Comparison of ENCODE assay signal across 18 cellular contexts in genomic region chr2:108382196-108382595, GRCh38. TPM values are rescaled to one million over a fixed set of nuclear protein-coding genes. Genes with fewer than 3 reads are reported as not detected.
A peak's percentile ranks its signal among the peaks of the same experiment; 100 is the strongest.
DNase-seq lines count a peak whose midpoint lies in the region; ATAC-seq, FAIRE-seq and TF ChIP-seq lines count a peak whose summit lies in the region.
"Had no signal": no experiment of that assay in that cellular context is flagged by ENCODE, and none has a peak within 500 bp of the region (broad histone marks: within the 10 kb centered on the region; RNA-seq: fewer than 3 reads in every experiment).

No MANE protein-coding gene starts in this region.

- peaks cover 9% of the 10 kb centered on the region for H3K27me3 Mint-ChIP-seq in GM23338 (ENCODE audit: insufficient read depth, low read depth, poor library complexity)
- H3K27me3 Mint-ChIP-seq in T-helper 17 cell, result peaks cover 9% of the 10 kb centered on the region

- H4K5ac ChIP-seq in mesendoderm (ENCODE audit: low read length), result no peak overlapping the region

- no peaks in the 10 kb centered on the region for H3K36me3 ChIP-seq in GM23338 (ENCODE audit: insufficient read depth)
- no peaks in the 10 kb centered on the region for H3K36me3 ChIP-seq in HUES6 (ENCODE audit: control insufficient read depth, insufficient read depth, low read length)
- no peaks in the 10 kb centered on the region for H3K36me3 ChIP-seq in bronchial epithelial cell (ENCODE audit: control insufficient read depth, insufficient read depth, low read length)
- no peaks in the 10 kb centered on the region for H3K36me3 ChIP-seq in mesendoderm (ENCODE audit: control insufficient read depth, insufficient read depth, low read length)

- H3K4me2 ChIP-seq in GM23338 (peak overlapping the region; percentile 33; the same call in 1 of the 2 replicates), mesendoderm (ENCODE audit: low read length) (no peak overlapping the region)

- H3K27ac Mint-ChIP-seq in GM23338 (peak overlapping the region; percentile 45; the same call in 1 of the 2 replicates), T-helper 17 cell (no peak overlapping the region)
- H3K27ac Mint-ChIP-seq: T-helper 2 cell treated with Interferon-gamma antibody and Interleukin-4, amounts not matched to agents 5 μg/mL and 100 μg/mL, for 36 hours had no signal

- H3K4me3 Mint-ChIP-seq in GM23338 (no peak overlapping the region), T-helper 17 cell (no peak overlapping the region)
- H3K4me3 Mint-ChIP-seq: T-helper 2 cell treated with Interferon-gamma antibody and Interleukin-4, amounts not matched to agents 5 μg/mL and 100 μg/mL, for 36 hours had no signal

- H3F3A ChIP-seq in GM23338 (replicated peaks; ENCODE audit: low read depth), result no peaks in the 10 kb centered on the region

- no peak overlapping the region for H3K4ac ChIP-seq in mesendoderm (ENCODE audit: low read depth, low read length)

- no peak overlapping the region for H2BK120ac ChIP-seq in mesendoderm (ENCODE audit: low read depth, low read length)

- H2AK5ac ChIP-seq in mesendoderm (ENCODE audit: low read length), result no peak overlapping the region

- H3K4me1 Mint-ChIP-seq in GM23338 (peaks cover 35% of the 10 kb centered on the region), T-helper 17 cell (no peaks in the 10 kb centered on the region)

- H3K9me2 ChIP-seq in GM23338 (ENCODE audit: insufficient read depth), result no peaks in the 10 kb centered on the region

- no peaks in the 10 kb centered on the region for H3K79me2 ChIP-seq in GM23338 (replicated peaks; ENCODE audit: insufficient read depth)
- H3K79me2 ChIP-seq in mesendoderm (ENCODE audit: control insufficient read depth, insufficient read depth, low read length), result no peaks in the 10 kb centered on the region

- no peaks in the 10 kb centered on the region for H3K9me3 Mint-ChIP-seq in GM23338
- H3K9me3 Mint-ChIP-seq: T-helper 2 cell treated with Interferon-gamma antibody and Interleukin-4, amounts not matched to agents 5 μg/mL and 100 μg/mL, for 36 hours had no signal

- H3K9ac ChIP-seq in HUES6 (ENCODE audit: low read length), result no peak overlapping the region
- H3K9ac ChIP-seq in mesendoderm (ENCODE audit: low read length), result no peak overlapping the region
- H3K9ac ChIP-seq: GM23248 had no signal

- FAIRE-seq in bronchial epithelial cell (lab: Jason Lieb, UNC), result no peak
- FAIRE-seq: G401.6 had no signal

- no peaks in the 10 kb centered on the region for H4K20me1 ChIP-seq in GM23338 (replicated peaks; ENCODE audit: insufficient read depth)

- H3K27me3 ChIP-seq in GM23338 (ENCODE audit: insufficient read depth) (no peaks in the 10 kb centered on the region), HUES6 (ENCODE audit: control insufficient read depth, insufficient read depth, low read length) (no peaks in the 10 kb centered on the region), bronchial epithelial cell (ENCODE audit: control insufficient read depth, insufficient read depth, low read length) (peaks cover 1% of the 10 kb centered on the region), mesendoderm (ENCODE audit: insufficient read depth, low read length, poor library complexity) (no peaks in the 10 kb centered on the region)

- no peaks in the 10 kb centered on the region for H3K79me1 ChIP-seq in mesendoderm (ENCODE audit: low read length)

- H2BK5ac ChIP-seq in mesendoderm (ENCODE audit: low read length), result no peak overlapping the region

- H3K56ac ChIP-seq in mesendoderm (ENCODE audit: low read length), result no peak overlapping the region

- H4K8ac ChIP-seq in mesendoderm (ENCODE audit: low read depth, low read length), result no peak overlapping the region

- H3K23ac ChIP-seq in mesendoderm (ENCODE audit: low read length), result no peak overlapping the region

- H3K4me1 ChIP-seq in GM23338 (ENCODE audit: insufficient read depth) (peaks cover 23% of the 10 kb centered on the region), HUES6 (ENCODE audit: control insufficient read depth, insufficient read depth, low read length) (peaks cover 30% of the 10 kb centered on the region), mesendoderm (ENCODE audit: control insufficient read depth, low read depth, low read length) (peaks cover 3% of the 10 kb centered on the region)

- peak overlapping the region; percentile 83 for H3K18ac ChIP-seq in mesendoderm (ENCODE audit: low read length)

- H3K36me3 Mint-ChIP-seq in GM23338 (ENCODE audit: low read depth) (peaks cover 4% of the 10 kb centered on the region; the same call in 1 of the 3 replicates), T-helper 17 cell (ENCODE audit: low read depth) (no peaks in the 10 kb centered on the region)

- H2BK15ac ChIP-seq in mesendoderm (replicated peaks; ENCODE audit: low read depth), result peak overlapping the region; percentile 88

- DNase-seq in GM23338 (ENCODE audit: low spot score), result peak; percentile 15
- DNase-seq in bronchial epithelial cell (ENCODE audit: low read depth), result peak; percentile 38
- DNase-seq in mesendoderm, result peak; percentile 14
- no peak for DNase-seq in T-helper 17 cell
- no peak for DNase-seq in OCI-M2 (lab: John Stamatoyannopoulos, UW; ENCODE audit: unreplicated experiment)
- DNase-seq: AML-193, GM23248, KBM-7, NCI-H187, NCI-H2171, NCI-H526, Right ventricle myocardium superior had no signal

- no CpG with 5 or more reads among the region's 4 CpGs for WGBS in mesendoderm (ENCODE audit: extremely low coverage, insufficient coverage, low lambda C conversion rate)

- TF ChIP-seq CTCF in GM23338 (conservative IDR thresholded peaks at IDR 0.05; ENCODE audit: low read depth in 2 of 2), result no peak
- no peak for TF ChIP-seq CTCF in bronchial epithelial cell (IDR thresholded peaks at IDR 0.05; ENCODE audit: insufficient read depth, low read length, severe bottlenecking)

- ATAC-seq in GM23338 (no peak), T-helper 17 cell (no peak), GM21576 (IDR thresholded peaks at IDR 0.05; ENCODE audit: unreplicated experiment) (no peak)

- no peak overlapping the region for H3K4me3 ChIP-seq in GM23338
- no peak overlapping the region for H3K4me3 ChIP-seq in HUES6 (ENCODE audit: low read depth, low read length)
- H3K4me3 ChIP-seq in bronchial epithelial cell (ENCODE audit: low read depth, low read length), result no peak overlapping the region
- H3K4me3 ChIP-seq in mesendoderm (ENCODE audit: low read length), result no peak overlapping the region
- H3K4me3 ChIP-seq: GM23248 had no signal

- H3K27ac ChIP-seq in GM23338 (ENCODE audit: low read depth) (peak overlapping the region; percentile 41), HUES6 (ENCODE audit: low read depth, low read length) (peak overlapping the region; percentile 1; the same call in 1 of the 2 replicates), mesendoderm (ENCODE audit: low read depth, low read length) (peak overlapping the region; percentile 63)
- H3K27ac ChIP-seq: C4-2B, GM23248 had no signal

- peak overlapping the region; percentile 15; the same call in 1 of the 2 replicates for H2AFZ ChIP-seq in GM23338
- H2AFZ ChIP-seq: GM23248 had no signal

- H3K9me3 ChIP-seq in HUES6 (ENCODE audit: control insufficient read depth, insufficient read depth, low read depth, low read length), result no peaks in the 10 kb centered on the region
- H3K9me3 ChIP-seq in T-helper 17 cell (ENCODE audit: control insufficient read depth, low read length, poor library complexity, severe bottlenecking), result no peaks in the 10 kb centered on the region

TF ChIP-seq in GM23338, 12 proteins besides CTCF, POLR2A, EP300 and RAD21 (continues in another document):
- no peak for TF ChIP-seq POLR2AphosphoS5 (IDR thresholded peaks at IDR 0.05; ENCODE audit: low read depth)
- no peak for TF ChIP-seq JUNB (IDR thresholded peaks at IDR 0.05; ENCODE audit: unreplicated experiment)
- TF ChIP-seq ETS1 (IDR thresholded peaks at IDR 0.05), result no peak
- TF ChIP-seq STAT1 (IDR thresholded peaks at IDR 0.05; ENCODE audit: unreplicated experiment), result no peak
- no peak for TF ChIP-seq REST (IDR thresholded peaks at IDR 0.05; ENCODE audit: unreplicated experiment)
- no peak for TF ChIP-seq ZNF114 (CRISPR knock-in tag; IDR thresholded peaks at IDR 0.05)
- TF ChIP-seq CREB1 (CRISPR knock-in tag; IDR thresholded peaks at IDR 0.05; ENCODE audit: low read depth), result no peak

RNA-seq across cellular contexts. Expression of gene SULT1C4, which starts 4.4 kb away (rescaled TPM):
- 2.1 TPM in 2 replicates for total RNA-seq in GM23338 (2014; rRNA removed; shearing (Covaris generic))
- polyA plus RNA-seq in GM23338 (2016; fragmentation: Nextera tagmentation; extraction: Ambion mirVana), result 0.56 and 0.87 TPM in 2 replicates
- not detected in 2 replicates for total RNA-seq in bronchial epithelial cell
- polyA plus RNA-seq in mesendoderm (2013, experiment 1 of 2), result 1.2 TPM
- 0.95 TPM for polyA plus RNA-seq in mesendoderm (2013, experiment 2 of 2)
- total RNA-seq in T-helper 17 cell, result under 1 TPM in 1 of 2 donors, not detected in 1; 0.31 TPM
- total RNA-seq: GM23248, HT1080 had no signal
- polyA plus RNA-seq: GM23248 had no signal

Comparison
In these comparisons a context has a peak if more than half of its experiments do, and no peak if none do; other contexts are left out.
1. DNase-seq: peak in GM23338 (single experiment), bronchial epithelial cell (single experiment) and mesendoderm (single experiment); none in T-helper 17 cell (0 of 3) and OCI-M2 (single experiment).
2. H3K27ac ChIP-seq: peak in every context shown above with its lines; median percentile 63 in mesendoderm; 41 in GM23338; 1 in HUES6.